Comparison of ENCODE assay signal across 18 cellular contexts in the genomic region with DNA sequence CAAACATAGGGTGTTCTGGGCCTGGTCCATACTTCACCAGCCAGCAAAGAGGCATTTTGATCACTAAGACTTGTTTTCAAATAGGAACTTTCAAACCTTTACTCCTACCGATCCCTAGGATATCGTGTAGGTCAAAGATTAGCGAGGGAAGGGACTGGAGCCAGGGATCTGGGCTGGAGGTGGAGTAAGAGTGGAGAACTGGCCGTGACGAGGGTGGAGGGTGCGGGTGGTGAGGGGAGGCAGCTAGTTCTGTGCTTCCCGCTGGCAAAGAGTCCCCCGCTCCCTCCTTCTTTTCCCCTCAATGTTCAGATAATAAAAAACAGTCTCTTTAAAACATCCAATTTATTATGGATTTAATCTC.
DNase-seq lines count a peak whose midpoint lies in the region; ATAC-seq and TF ChIP-seq lines count a peak whose summit lies in the region.
"Had no signal": no experiment of that assay in that cellular context is flagged by ENCODE, and none has a peak within 500 bp of the region (broad histone marks: within the 10 kb centered on the region; RNA-seq: fewer than 3 reads in every experiment).

No MANE protein-coding gene starts in this region.

- H3K36me3 Mint-ChIP-seq in progenitor cell of endocrine pancreas (ENCODE audit: insufficient read depth) (no peaks in the 10 kb centered on the region), type B pancreatic cell (no peaks in the 10 kb centered on the region)
- no peaks in the 10 kb centered on the region for H3K36me3 Mint-ChIP-seq in activated CD8-positive, alpha-beta T cell treated with anti-CD3 and anti-CD28 coated beads for 36 hours (ENCODE audit: low read depth)

- H3K9me3 Mint-ChIP-seq in progenitor cell of endocrine pancreas (ENCODE audit: low read depth), result no peaks in the 10 kb centered on the region
- H3K9me3 Mint-ChIP-seq in type B pancreatic cell, result no peaks in the 10 kb centered on the region
- no peaks in the 10 kb centered on the region for H3K9me3 Mint-ChIP-seq in activated CD8-positive, alpha-beta T cell treated with anti-CD3 and anti-CD28 coated beads for 36 hours
- H3K9me3 Mint-ChIP-seq: CD4-positive, alpha-beta T cell; GM23338; HFFc6 had no signal

- no peaks in the 10 kb centered on the region for H3K27me3 ChIP-seq in SJSA1 (replicated peaks)
- no peaks in the 10 kb centered on the region for H3K27me3 ChIP-seq in right lobe of liver

- CTCF ChIA-PET in activated CD8-positive, alpha-beta T cell treated with anti-CD3 and anti-CD28 coated beads for 36 hours (lab: Charles Lee), result no interaction called here

- H3K4me3 Mint-ChIP-seq in progenitor cell of endocrine pancreas (ENCODE audit: low read depth) (no peak overlapping the region), type B pancreatic cell (no peak overlapping the region)
- H3K4me3 Mint-ChIP-seq in activated CD8-positive, alpha-beta T cell treated with anti-CD3 and anti-CD28 coated beads for 36 hours, result no peak overlapping the region
- H3K4me3 Mint-ChIP-seq: CD4-positive, alpha-beta T cell; GM23338; HFFc6 had no signal

- DNase-seq in SJSA1 (ENCODE audit: low read depth in 1 of 2, low spot score in 2 of 2) (no peak), right lobe of liver (no peak), progenitor cell of endocrine pancreas (ENCODE audit: low spot score, unreplicated experiment) (no peak), type B pancreatic cell (ENCODE audit: extremely low spot score, unreplicated experiment) (no peak), T1000 (lab: John Stamatoyannopoulos, UW) (no peak), anterior cingulate cortex (lab: John Stamatoyannopoulos, UW) (no peak), Right ventricle myocardium inferior (ENCODE audit: missing footprints) (no peak)
- no peak for DNase-seq in activated CD8-positive, alpha-beta T cell treated with anti-CD3 and anti-CD28 coated beads for 36 hours
- DNase-seq: ACHN; AML-193; CD4-positive, alpha-beta T cell; DMS153; DMS79; GDM1; HFFc6 had no signal

- TF ChIP-seq CTCF in right lobe of liver (IDR thresholded peaks at IDR 0.05), result no peak
- TF ChIP-seq CTCF in progenitor cell of endocrine pancreas (IDR thresholded peaks at IDR 0.05; ENCODE audit: unreplicated experiment), result no peak
- TF ChIP-seq CTCF in type B pancreatic cell (conservative IDR thresholded peaks at IDR 0.05), result no peak
- TF ChIP-seq CTCF in activated CD8-positive, alpha-beta T cell treated with anti-CD3 and anti-CD28 coated beads for 36 hours (IDR thresholded peaks at IDR 0.05), result no peak

- intact Hi-C loops in right lobe of liver (cut with DNase I) (no loop called here), Right ventricle myocardium inferior (cut with DNase I) (no loop called here)
- intact Hi-C loops in activated CD8-positive, alpha-beta T cell treated with anti-CD3 and anti-CD28 coated beads for 36 hours (cut with micrococcal nuclease), result no loop called here

- ATAC-seq in right lobe of liver (peak in 3 of 4 donors; percentile 26 to 43 (median 31)), Right ventricle myocardium inferior (no peak)
- no peak for ATAC-seq in activated CD8-positive, alpha-beta T cell treated with anti-CD3 and anti-CD28 coated beads for 36 hours
- ATAC-seq: GM23338, HCT116 had no signal

- no peak overlapping the region for H3K4me3 ChIP-seq in SJSA1
- H3K4me3 ChIP-seq in right lobe of liver, result no peak overlapping the region
- H3K4me3 ChIP-seq: GM23338 had no signal

- peaks cover 24% of the 10 kb centered on the region for H3K4me1 Mint-ChIP-seq in progenitor cell of endocrine pancreas (ENCODE audit: low read depth)
- H3K4me1 Mint-ChIP-seq in type B pancreatic cell (ENCODE audit: unreplicated experiment), result peaks cover 47% of the 10 kb centered on the region
- peaks cover 10% of the 10 kb centered on the region for H3K4me1 Mint-ChIP-seq in activated CD8-positive, alpha-beta T cell treated with anti-CD3 and anti-CD28 coated beads for 36 hours (ENCODE audit: low read depth)

- H3K9me3 ChIP-seq in SJSA1 (replicated peaks) (no peaks in the 10 kb centered on the region), right lobe of liver (no peaks in the 10 kb centered on the region)

- peaks cover 34% of the 10 kb centered on the region for H3K4me1 ChIP-seq in SJSA1 (replicated peaks)
- no peaks in the 10 kb centered on the region for H3K4me1 ChIP-seq in right lobe of liver

- H3K36me3 ChIP-seq in SJSA1, result no peaks in the 10 kb centered on the region
- no peaks in the 10 kb centered on the region for H3K36me3 ChIP-seq in right lobe of liver

- no peak for TF ChIP-seq POLR2A in right lobe of liver (IDR thresholded peaks at IDR 0.05)

- H3K27ac Mint-ChIP-seq in progenitor cell of endocrine pancreas (peak overlapping the region; percentile 73), type B pancreatic cell (peak overlapping the region; percentile 21)
- no peak overlapping the region for H3K27ac Mint-ChIP-seq in activated CD8-positive, alpha-beta T cell treated with anti-CD3 and anti-CD28 coated beads for 36 hours
- H3K27ac Mint-ChIP-seq: CD4-positive, alpha-beta T cell; GM23338; HFFc6 had no signal

- 83% methylated on average over 8 of the region's 8 CpGs for WGBS in right lobe of liver (ENCODE audit: insufficient coverage, low coverage, low lambda C conversion rate, missing lambda C conversion rate)

- H3K27me3 Mint-ChIP-seq in progenitor cell of endocrine pancreas (peaks cover 3% of the 10 kb centered on the region), type B pancreatic cell (no peaks in the 10 kb centered on the region)
- H3K27me3 Mint-ChIP-seq in activated CD8-positive, alpha-beta T cell treated with anti-CD3 and anti-CD28 coated beads for 36 hours, result no peaks in the 10 kb centered on the region
- H3K27me3 Mint-ChIP-seq: CD4-positive, alpha-beta T cell had no signal

- H3K27ac ChIP-seq in SJSA1 (peak overlapping the region; percentile 48; the same call in 1 of the 2 replicates), right lobe of liver (no peak overlapping the region)
- H3K27ac ChIP-seq: C4-2B had no signal

- POLR2A ChIA-PET in activated CD8-positive, alpha-beta T cell treated with anti-CD3 and anti-CD28 coated beads for 36 hours (lab: Charles Lee), result no interaction called here

Comparison
In these comparisons a context has a peak if more than half of its experiments do, and no peak if none do; other contexts are left out.
1. ATAC-seq: peak in right lobe of liver (3 of 4); none in activated CD8-positive, alpha-beta T cell treated with anti-CD3 and anti-CD28 coated beads for 36 hours (single experiment) and Right ventricle myocardium inferior (single experiment).